In genomic region chr11:1038921-1039320, GRCh38 we compare ENCODE assay signal across 1 cellular context.
TF ChIP-seq lines count a peak whose summit lies in the region.

No MANE protein-coding gene starts in this region.

TF ChIP-seq in H1, 55 proteins besides CTCF, POLR2A, EP300 and RAD21:
- TF ChIP-seq POLR2AphosphoS5 (IDR thresholded peaks at IDR 0.05; ENCODE audit: low read depth, low read length) (no peak), EGR1 (IDR thresholded peaks at IDR 0.05; ENCODE audit: borderline replicate concordance, low read depth, low read length) (no peak), KDM1A (IDR thresholded peaks at IDR 0.05; ENCODE audit: borderline replicate concordance, low read length) (peak; percentile 17; the same call in 1 of the 2 replicates), RFX5 (IDR thresholded peaks at IDR 0.05; ENCODE audit: borderline replicate concordance, low read depth, low read length) (no peak)
TF ChIP-seq in H1: peak in this region for 1.
